ENCODE assay signal across 9 cellular contexts in the genomic region with DNA sequence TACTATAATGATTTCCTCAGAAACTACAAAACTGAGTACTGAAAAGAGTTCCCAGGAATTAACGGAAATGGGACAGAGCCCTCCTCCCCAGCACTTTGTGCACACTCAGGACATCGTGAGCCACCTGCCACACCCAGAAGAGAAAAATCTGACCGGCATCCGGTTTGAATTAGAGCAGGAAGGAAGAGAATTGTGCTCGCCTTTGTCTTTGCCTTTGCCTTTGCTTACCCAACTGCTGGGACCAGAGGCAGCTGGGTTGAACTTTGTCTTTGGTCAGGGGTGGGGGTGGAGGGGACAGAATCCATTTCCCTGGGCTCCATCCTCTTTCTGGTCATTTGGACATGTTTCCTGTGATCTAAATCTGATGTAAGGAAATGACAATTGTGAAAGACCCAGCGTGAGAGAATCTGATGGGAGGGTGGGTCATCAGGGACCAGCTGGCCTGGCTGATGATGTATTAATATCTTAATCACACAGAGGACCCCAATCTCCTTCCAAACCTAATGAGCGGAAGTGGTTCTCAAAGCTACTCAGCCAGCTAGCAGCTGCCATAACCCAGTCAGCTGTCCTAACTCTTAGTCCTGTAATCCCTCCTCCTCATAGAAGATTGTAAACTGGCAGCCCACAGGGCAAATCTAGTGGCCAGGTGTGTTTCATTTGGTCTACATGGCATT. TPM values are rescaled to one million over a fixed set of nuclear protein-coding genes. Genes with fewer than 3 reads are reported as not detected.
DNase-seq lines count a peak whose midpoint lies in the region; ATAC-seq, FAIRE-seq and TF ChIP-seq lines count a peak whose summit lies in the region.
"Had no signal": no experiment of that assay in that cellular context is flagged by ENCODE, and none has a peak within 500 bp of the region (broad histone marks: within the 10 kb centered on the region; RNA-seq: fewer than 3 reads in every experiment).

No MANE protein-coding gene starts in this region.

- CTCF ChIA-PET in K562 (lab: Yijun Ruan, JAX; ENCODE audit: low intra/inter-chr PET ratio): interaction anchor here (2.5 kb wide), 1 partner anchor 20 kb away, joined by 12 read pairs; no protein-coding TSS in a partner anchor

- H3K4me3 ChIP-seq in BLaER1 (no peak overlapping the region), K562 (no peak overlapping the region)

- H3K4me2 ChIP-seq in BLaER1 (peak overlapping the region; percentile 97), K562 (ENCODE audit: insufficient read depth, low read length) (no peak overlapping the region)

- H2AFZ ChIP-seq in K562 (ENCODE audit: low read depth, low read length): peak overlapping the region; percentile 99; the same call in 1 of the 2 replicates

- intact Hi-C loops in K562 (cut with micrococcal nuclease): no loop called here

- in situ Hi-C loops in K562 (cut with MboI): no loop called here
- in situ Hi-C loops in GM13976 (cut with MboI; ENCODE audit: low sequenced_read_pairs, unreplicated experiment): no loop called here

- no peaks in the 10 kb centered on the region for H3K27me3 Mint-ChIP-seq in naive B cell

- H3K9ac ChIP-seq in BLaER1: peak overlapping the region; percentile 36; the same call in 1 of the 2 replicates
- no peak overlapping the region for H3K9ac ChIP-seq in K562 (ENCODE audit: insufficient read depth in 1 of 2, low read depth in 2 of 2, low read length in 2 of 2)

- 68% methylated on average over 7 of the region's 7 CpGs for WGBS in K562 (ENCODE audit: insufficient coverage, low coverage, missing lambda C conversion rate)

- FAIRE-seq in K562 (lab: Jason Lieb, UNC) (peak; percentile 6), frontal cortex (lab: Jason Lieb, UNC) (no peak)
- FAIRE-seq: TTC549 had no signal

- no peaks in the 10 kb centered on the region for H3K9me3 ChIP-seq in BLaER1
- no peaks in the 10 kb centered on the region for H3K9me3 ChIP-seq in K562 (replicated peaks; ENCODE audit: control insufficient read depth, insufficient read depth, low read depth, low read length)

- H3K4me1 Mint-ChIP-seq in naive B cell: peaks cover 24 to 43% (median 31%) of the 10 kb centered on the region in 3 donors

- H3K36me3 ChIP-seq in BLaER1: 0 out of 2 replicates have a peak, but pooled peaks cover 1% of the 10 kb centered on the region
- H3K36me3 ChIP-seq in K562 (ENCODE audit: control insufficient read depth, insufficient read depth, low read length): peaks cover 3% of the 10 kb centered on the region; the same call in 1 of the 3 replicates

- no peak for TF ChIP-seq EP300 in K562 (IDR thresholded peaks at IDR 0.05; ENCODE audit: low read length)

- H3K4me1 ChIP-seq in BLaER1 (peaks cover 54% of the 10 kb centered on the region), K562 (replicated peaks in 1 of 2; ENCODE audit: control insufficient read depth in 2 of 2, insufficient read depth in 2 of 2, low read length in 2 of 2) (peaks cover 5 to 15% of the 10 kb centered on the region in 2 experiments; a peak in 4 of 5 replicates)

- BruUV-seq in K562 (replicated peaks; lab: Mats Ljungman, UMichigan): no TSS peak

- H4K20me1 ChIP-seq in BLaER1 (0 out of 2 replicates have a peak, but pooled peaks cover 3% of the 10 kb centered on the region), K562 (replicated peaks; ENCODE audit: control insufficient read depth, insufficient read depth, low read length) (no peaks in the 10 kb centered on the region)

- H3K79me2 ChIP-seq in K562 (ENCODE audit: control insufficient read depth, insufficient read depth, low read length): peaks cover 13% of the 10 kb centered on the region

- peak overlapping the region in 7 of 8 donors; percentile 85 to 95 (median 90) for H3K4me3 Mint-ChIP-seq in naive B cell

- no peak for ATAC-seq in K562
- ATAC-seq in naive B cell (ENCODE audit: low read depth in 2 of 2): no peak
- no peak for ATAC-seq in HG03457 (IDR thresholded peaks at IDR 0.05; ENCODE audit: unreplicated experiment)

- peak overlapping the region in 5 of 6 donors; percentile 20 to 90 (median 38) for H3K27ac Mint-ChIP-seq in naive B cell

- no peaks in the 10 kb centered on the region for H3K9me1 ChIP-seq in K562 (ENCODE audit: control insufficient read depth, insufficient read depth, low read length)

- POLR2A ChIA-PET in K562 (lab: Yijun Ruan, JAX): interaction anchor here (1.0 kb wide), 1 partner anchor 9 kb away, joined by 3 read pairs; no protein-coding TSS in a partner anchor

- TF ChIP-seq POLR2A in K562 (conservative IDR thresholded peaks at IDR 0.05): no peak

- TF ChIP-seq CTCF in K562 (IDR thresholded peaks at IDR 0.05 in 2 of 3, conservative IDR thresholded peaks at IDR 0.05 in 1 of 3; ENCODE audit: insufficient read depth in 2 of 3, low read depth in 1 of 3, low read length in 3 of 3) (no peak), GM13976 (IDR thresholded peaks at IDR 0.05; ENCODE audit: borderline replicate concordance, control extremely low read depth, extremely low read depth, insufficient read depth, missing control alignments) (no peak)

- no peaks in the 10 kb centered on the region for H3K9me3 Mint-ChIP-seq in naive B cell

- no peak for TF ChIP-seq RAD21 in K562 (CRISPR knock-in tag; conservative IDR thresholded peaks at IDR 0.05 in 1 of 2, IDR thresholded peaks at IDR 0.05 in 1 of 2)

- DNase-seq in NCI-H524 (lab: John Stamatoyannopoulos, UW) (peak; percentile 69 to 93), K562 (ENCODE audit: extremely low read depth in 1 of 4, low spot score in 3 of 4) (no peak), naive B cell (no peak), 8988T (no peak), frontal cortex (ENCODE audit: low spot score in 2 of 2) (no peak), GM13976 (ENCODE audit: low spot score) (no peak)

- no peaks in the 10 kb centered on the region for H3K36me3 Mint-ChIP-seq in naive B cell

- H3K27me3 ChIP-seq in BLaER1: no peaks in the 10 kb centered on the region
- H3K27me3 ChIP-seq in K562 (ENCODE audit: control insufficient read depth in 2 of 2, insufficient read depth in 2 of 2, low read length in 2 of 2): no peaks in the 10 kb centered on the region

- H3K27ac ChIP-seq in BLaER1 (peak overlapping the region; percentile 68), K562 (ENCODE audit: extremely low read depth, low read depth, low read length) (no peak overlapping the region)

TF ChIP-seq in K562, 482 proteins besides CTCF, POLR2A, EP300 and RAD21 (continues in another document):
- TF ChIP-seq, protein P1, sequence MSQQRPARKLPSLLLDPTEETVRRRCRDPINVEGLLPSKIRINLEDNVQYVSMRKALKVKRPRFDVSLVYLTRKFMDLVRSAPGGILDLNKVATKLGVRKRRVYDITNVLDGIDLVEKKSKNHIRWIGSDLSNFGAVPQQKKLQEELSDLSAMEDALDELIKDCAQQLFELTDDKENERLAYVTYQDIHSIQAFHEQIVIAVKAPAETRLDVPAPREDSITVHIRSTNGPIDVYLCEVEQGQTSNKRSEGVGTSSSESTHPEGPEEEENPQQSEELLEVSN (IDR thresholded peaks at IDR 0.05; ENCODE audit: borderline replicate concordance in 1 of 2, extremely low read depth in 1 of 2, insufficient read depth in 1 of 2, insufficient read length in 1 of 2, low read depth in 1 of 2, low read length in 1 of 2, poor library complexity in 1 of 2, severe bottlenecking in 1 of 2): no peak
- no peak for TF ChIP-seq TGIF2 (CRISPR knock-in tag; IDR thresholded peaks at IDR 0.05)
- no peak for TF ChIP-seq HDAC8 (tag; IDR thresholded peaks at IDR 0.05)

RNA-seq across cellular contexts. Expression of a gene that starts 1.1 kb away (rescaled TPM):
- 40.3 and 41.1 TPM in 2 replicates for total RNA-seq in K562 (2011; cell fraction: chromatin; rRNA removed; ENCODE audit: low replicate concordance)
- total RNA-seq in K562 (2011; cell fraction: nucleolus; rRNA removed): 17.3 and 19.1 TPM in 2 replicates
- 26.4 and 30.2 TPM in 2 replicates for total RNA-seq in K562 (2011; cell fraction: nucleoplasm; rRNA removed)
- total RNA-seq in K562 (2014; rRNA removed): 11.1 and 14.5 TPM in 2 replicates
- 8.0 and 8.5 TPM in 2 replicates for total RNA-seq in K562 (2014; rRNA removed; fragmentation: Illumina TruSeq; extraction: Trizol)
- total RNA-seq in K562 (2015; rRNA removed; fragmentation: Illumina TruSeq; extraction: Trizol): 7.9 and 8.9 TPM in 2 replicates
- total RNA-seq in K562 (2021): 14.2 TPM in 2 replicates
- polyA plus RNA-seq in K562 (2011; rRNA removed): 4.3 and 6.6 TPM in 2 replicates
- polyA plus RNA-seq in K562 (2011; cell fraction: cytosol; rRNA removed): 5.3 and 5.8 TPM in 2 replicates
- 12.7 and 15.5 TPM in 2 replicates for polyA plus RNA-seq in K562 (2011; cell fraction: nucleus; rRNA removed)
- polyA plus RNA-seq in K562 (2012): 8.8 and 9.2 TPM in 2 replicates
- polyA plus RNA-seq in K562 (2014; fragmentation: Illumina TruSeq; extraction: Trizol): 12.0 and 12.3 TPM in 2 replicates
- polyA plus RNA-seq in K562 (2014; fragmentation: Nextera tagmentation; extraction: Ambion mirVana): 1 to 10 TPM; 1.1 to 1.3 TPM
- polyA plus RNA-seq in K562 (2014; rRNA removed): 5.9 and 9.0 TPM in 2 replicates
- 7.1 and 8.2 TPM in 2 replicates for polyA minus RNA-seq in K562 (2011; rRNA and poly(A)+ RNA removed)
- 3.5 and 3.9 TPM in 2 replicates for polyA minus RNA-seq in K562 (2011; cell fraction: cytosol; rRNA and poly(A)+ RNA removed)
- polyA minus RNA-seq in K562 (2011; cell fraction: nucleus; rRNA and poly(A)+ RNA removed): 7.9 and 14.3 TPM in 2 replicates
- polyA plus RNA-seq in naive B cell (ENCODE audit: low read depth in 6 of 6): 10 to 100 TPM in 1 of 6 donors, 1 to 10 TPM in 5; 5.6 to 16.7 (median 9.2) TPM
- total RNA-seq in frontal cortex: 13.9 TPM

RNA-seq across cellular contexts. Expression of a gene that starts 51.0 kb away (rescaled TPM):
- total RNA-seq in K562 (2011; cell fraction: chromatin; rRNA removed; ENCODE audit: low replicate concordance): 16.7 and 17.6 TPM in 2 replicates
- 11.6 and 13.5 TPM in 2 replicates for total RNA-seq in K562 (2011; cell fraction: nucleolus; rRNA removed)
- 13.2 and 14.4 TPM in 2 replicates for total RNA-seq in K562 (2011; cell fraction: nucleoplasm; rRNA removed)
- total RNA-seq in K562 (2014; rRNA removed) (6.5 and 8.4 TPM in 2 replicates), K562 (2014; rRNA removed; fragmentation: Illumina TruSeq; extraction: Trizol) (9.3 and 9.5 TPM in 2 replicates), K562 (2015; rRNA removed; fragmentation: Illumina TruSeq; extraction: Trizol) (10.8 and 12.5 TPM in 2 replicates), K562 (2021) (11.1 and 11.8 TPM in 2 replicates), frontal cortex (27.7 TPM)
- polyA plus RNA-seq in K562 (2011; rRNA removed) (17.6 and 18.3 TPM in 2 replicates), K562 (2014; fragmentation: Illumina TruSeq; extraction: Trizol) (14.2 and 17.1 TPM in 2 replicates), K562 (2014; fragmentation: Nextera tagmentation; extraction: Ambion mirVana) (1 to 10 TPM; 6.7 to 9.3 TPM), K562 (2014; rRNA removed) (15.2 and 15.5 TPM in 2 replicates), naive B cell (ENCODE audit: low read depth in 6 of 6) (10 to 100 TPM; 16.3 to 26.6 (median 20.9) TPM)
- polyA plus RNA-seq in K562 (2011; cell fraction: cytosol; rRNA removed): 12.6 and 14.4 TPM in 2 replicates
- 22.5 and 24.9 TPM in 2 replicates for polyA plus RNA-seq in K562 (2011; cell fraction: nucleus; rRNA removed)
- 10.8 and 23.1 TPM in 2 replicates for polyA plus RNA-seq in K562 (2012)
- 7.0 and 9.9 TPM in 2 replicates for polyA minus RNA-seq in K562 (2011; rRNA and poly(A)+ RNA removed)
- 3.9 and 4.7 TPM in 2 replicates for polyA minus RNA-seq in K562 (2011; cell fraction: cytosol; rRNA and poly(A)+ RNA removed)
- 4.6 and 5.1 TPM in 2 replicates for polyA minus RNA-seq in K562 (2011; cell fraction: nucleus; rRNA and poly(A)+ RNA removed)

Comparison
In these comparisons a context has a peak if more than half of its experiments do, and no peak if none do; other contexts are left out.
1. DNase-seq: peak in NCI-H524 (2 of 2); none in K562 (0 of 4), naive B cell (single experiment), 8988T (single experiment), frontal cortex (0 of 2) and GM13976 (single experiment).